Comparison of ENCODE assay signal across 8 cellular contexts in genomic region chr4:137510866-137511265, GRCh38. TPM values are rescaled to one million over a fixed set of nuclear protein-coding genes. Genes with fewer than 3 reads are reported as not detected.
A peak's percentile ranks its signal among the peaks of the same experiment; 100 is the strongest.
DNase-seq lines count a peak whose midpoint lies in the region; ATAC-seq, FAIRE-seq and TF ChIP-seq lines count a peak whose summit lies in the region.

No MANE protein-coding gene starts in this region.

- no peaks in the 10 kb centered on the region for H3K27me3 Mint-ChIP-seq in endothelial cell (ENCODE audit: unreplicated experiment)

- no peaks in the 10 kb centered on the region for H3K9me3 Mint-ChIP-seq in endothelial cell (ENCODE audit: unreplicated experiment)

- no peaks in the 10 kb centered on the region for H3K4me1 Mint-ChIP-seq in endothelial cell (ENCODE audit: unreplicated experiment)

- H3K27me3 ChIP-seq in HAP-1 (ENCODE audit: low read depth) (no peaks in the 10 kb centered on the region), heart left ventricle (no peaks in the 10 kb centered on the region), subcutaneous abdominal adipose tissue (ENCODE audit: control insufficient read depth in 5 of 5, insufficient read depth in 4 of 5, low read length in 5 of 5) (no peaks in the 10 kb centered on the region)

- no peaks in the 10 kb centered on the region for H3K36me3 Mint-ChIP-seq in endothelial cell (ENCODE audit: low read depth, unreplicated experiment)

- ATAC-seq in heart left ventricle: peak; percentile 67 to 98 (median 86)
- no peak for ATAC-seq in GM18907 (IDR thresholded peaks at IDR 0.05; ENCODE audit: unreplicated experiment)

- H3K4me3 ChIP-seq in HAP-1: no peak overlapping the region
- peak overlapping the region in 6 of 12 donors; percentile 9 to 32 (median 18) for H3K4me3 ChIP-seq in heart left ventricle
- peak overlapping the region in 4 of 5 donors; percentile 33 to 50 (median 40) for H3K4me3 ChIP-seq in subcutaneous abdominal adipose tissue (ENCODE audit: low read depth in 1 of 5, low read length in 5 of 5)

- TF ChIP-seq POLR2A in heart left ventricle (IDR thresholded peaks at IDR 0.05): no peak

- in situ Hi-C loops in HAP-1 (cut with MboI; ENCODE audit: low sequenced_read_pairs): no loop called here

- no peak overlapping the region for H3K4me3 Mint-ChIP-seq in endothelial cell (ENCODE audit: unreplicated experiment)

- peaks cover 34% of the 10 kb centered on the region for H3K4me1 ChIP-seq in HAP-1
- H3K4me1 ChIP-seq in heart left ventricle: no peaks in the 10 kb centered on the region
- peaks cover 0 to 7% (median 2%) of the 10 kb centered on the region in 5 donors for H3K4me1 ChIP-seq in subcutaneous abdominal adipose tissue (ENCODE audit: control insufficient read depth in 5 of 5, insufficient read depth in 5 of 5, low read length in 5 of 5)

- intact Hi-C loops in heart left ventricle (cut with DNase I): loop anchor here in 1 of 10 donors (10.0 kb wide), 1 partner anchor 116 kb away; no protein-coding TSS in a partner anchor

- peak overlapping the region in 10 of 12 donors; percentile 0 to 63 (median 21) for H3K27ac ChIP-seq in heart left ventricle
- H3K27ac ChIP-seq in subcutaneous abdominal adipose tissue (ENCODE audit: low read depth, low read length): peak overlapping the region; percentile 66

- DNase-seq in HAP-1 (ENCODE audit: low spot score in 2 of 2) (peak; percentile 80 to 100), RCC 7860 (ENCODE audit: low spot score) (peak; percentile 31), heart left ventricle (peak in 2 of 5 donors; percentile 37 to 42), NCI-H1105 (lab: John Stamatoyannopoulos, UW) (no peak), NCI-H1105 treated with DMSO at 0.1 percent for 48 hours (lab: John Stamatoyannopoulos, UW) (no peak), endothelial cell (ENCODE audit: low spot score) (no peak)

- no peaks in the 10 kb centered on the region for H3K36me3 ChIP-seq in HAP-1 (replicated peaks)
- no peaks in the 10 kb centered on the region for H3K36me3 ChIP-seq in heart left ventricle
- no peaks in the 10 kb centered on the region for H3K36me3 ChIP-seq in subcutaneous abdominal adipose tissue (ENCODE audit: control insufficient read depth in 5 of 5, insufficient read depth in 5 of 5, low read length in 5 of 5)

- H3K9ac ChIP-seq in subcutaneous abdominal adipose tissue (ENCODE audit: low read length in 5 of 5): no peak overlapping the region

- FAIRE-seq in RCC 7860 (lab: Jason Lieb, UNC): no peak

- TF ChIP-seq CTCF in heart left ventricle (IDR thresholded peaks at IDR 0.05): no peak
- TF ChIP-seq CTCF in endothelial cell (IDR thresholded peaks at IDR 0.05; ENCODE audit: unreplicated experiment): no peak

- no peak overlapping the region for H3K27ac Mint-ChIP-seq in endothelial cell (ENCODE audit: unreplicated experiment)

- H3K9me3 ChIP-seq in HAP-1: no peaks in the 10 kb centered on the region
- H3K9me3 ChIP-seq in heart left ventricle: no peaks in the 10 kb centered on the region
- no peaks in the 10 kb centered on the region for H3K9me3 ChIP-seq in subcutaneous abdominal adipose tissue (ENCODE audit: control insufficient read depth in 5 of 5, low read length in 5 of 5)

RNA-seq across cellular contexts. Expression of gene PCDH18, which starts 21.4 kb away (rescaled TPM):
- total RNA-seq in heart left ventricle (10 to 100 TPM in 2 of 9 donors, 1 to 10 TPM in 7; 2.2 to 14.5 (median 5.9) TPM), endothelial cell (ENCODE audit: unreplicated experiment) (14.8 TPM)
- polyA plus RNA-seq in heart left ventricle: 1 to 10 TPM; 1.4 to 3.3 TPM

Comparison
In these comparisons a context has a peak if more than half of its experiments do, and no peak if none do; other contexts are left out.
1. DNase-seq: peak in HAP-1 (2 of 2) and RCC 7860 (single experiment); none in NCI-H1105 (single experiment), NCI-H1105 treated with DMSO at 0.1 percent for 48 hours (single experiment) and endothelial cell (single experiment).